In genomic region chr3:42906085-42906904, GRCh38 we compare ENCODE assay signal across 8 cellular contexts. TPM values are rescaled to one million over a fixed set of nuclear protein-coding genes. Genes with fewer than 3 reads are reported as not detected.
DNase-seq lines count a peak whose midpoint lies in the region; ATAC-seq and TF ChIP-seq lines count a peak whose summit lies in the region.

ZNF662 (plus strand) TSS chr3:42906142; CDS start chr3:42908115, 1,973 bp downstream.

- H3K36me3 Mint-ChIP-seq in effector memory CD8-positive, alpha-beta T cell (ENCODE audit: insufficient read depth) = no peaks in the 10 kb centered on the region
- peaks cover 13% of the 10 kb centered on the region for H3K36me3 Mint-ChIP-seq in endothelial cell (ENCODE audit: low read depth, unreplicated experiment)

- H3K9me3 ChIP-seq in muscle layer of duodenum (ENCODE audit: control insufficient read depth in 1 of 2, low read length in 2 of 2) = peaks cover 8 to 9% of the 10 kb centered on the region in 2 donors
- peaks cover 0 to 7% (median 0%) of the 10 kb centered on the region in 4 donors for H3K9me3 ChIP-seq in upper lobe of left lung

- H3K4me1 Mint-ChIP-seq in effector memory CD8-positive, alpha-beta T cell (ENCODE audit: low read depth in 2 of 2) = peaks cover 0 to 6% of the 10 kb centered on the region in 2 donors
- H3K4me1 Mint-ChIP-seq in endothelial cell (ENCODE audit: unreplicated experiment) = no peaks in the 10 kb centered on the region

- H3K4me3 Mint-ChIP-seq in effector memory CD8-positive, alpha-beta T cell = peak within 1 kb of the TSS; percentile 32 to 71
- H3K4me3 Mint-ChIP-seq in endothelial cell (ENCODE audit: unreplicated experiment) = no peak within 1 kb of the TSS

- peaks cover 17 to 29% of the 10 kb centered on the region in 2 donors for H3K36me3 ChIP-seq in muscle layer of duodenum (ENCODE audit: control insufficient read depth in 1 of 2, insufficient read depth in 2 of 2, low read length in 2 of 2)
- peaks cover 2 to 17% (median 14%) of the 10 kb centered on the region in 4 donors for H3K36me3 ChIP-seq in upper lobe of left lung

- peaks cover 42 to 58% of the 10 kb centered on the region in 2 donors for H3K27me3 Mint-ChIP-seq in effector memory CD8-positive, alpha-beta T cell
- H3K27me3 Mint-ChIP-seq in endothelial cell (ENCODE audit: unreplicated experiment) = peaks cover 15% of the 10 kb centered on the region

- peak within 1 kb of the TSS; percentile 46; the same call in 1 of the 2 replicates for H3K27ac ChIP-seq in VCaP
- no peak within 1 kb of the TSS for H3K27ac ChIP-seq in muscle layer of duodenum (ENCODE audit: low read length)
- H3K27ac ChIP-seq in upper lobe of left lung = peak within 1 kb of the TSS; percentile 24 to 81 (median 47)

- peaks cover 0 to 16% of the 10 kb centered on the region in 2 donors for H3K4me1 ChIP-seq in muscle layer of duodenum (ENCODE audit: control insufficient read depth in 1 of 2, insufficient read depth in 2 of 2, low read length in 2 of 2)
- peaks cover 0 to 20% (median 7%) of the 10 kb centered on the region in 4 donors for H3K4me1 ChIP-seq in upper lobe of left lung

- H3K9me3 Mint-ChIP-seq in effector memory CD8-positive, alpha-beta T cell = peaks cover 0 to 11% of the 10 kb centered on the region in 2 donors
- no peaks in the 10 kb centered on the region for H3K9me3 Mint-ChIP-seq in endothelial cell (ENCODE audit: unreplicated experiment)

- TF ChIP-seq CTCF in VCaP (conservative IDR thresholded peaks at IDR 0.05) = no peak
- TF ChIP-seq CTCF in upper lobe of left lung (IDR thresholded peaks at IDR 0.05) = peak in 1 of 6 experiments; percentile 3
- no peak for TF ChIP-seq CTCF in endothelial cell (IDR thresholded peaks at IDR 0.05; ENCODE audit: unreplicated experiment)

- DNase-seq in COLO668 (lab: John Stamatoyannopoulos, UW; ENCODE audit: unreplicated experiment) (peak; percentile 65), upper lobe of left lung (peak; percentile 35 to 90), endothelial cell (ENCODE audit: low spot score) (no peak)
- no peak for DNase-seq in effector memory CD8-positive, alpha-beta T cell

- H3K4me3 ChIP-seq in muscle layer of duodenum (ENCODE audit: low read depth in 1 of 2, low read length in 2 of 2) = peak within 1 kb of the TSS; percentile 66 to 77
- H3K4me3 ChIP-seq in upper lobe of left lung = peak within 1 kb of the TSS; percentile 51 to 74 (median 60)

- WGBS in upper lobe of left lung, 2 donors = 4 to 11% methylated on average over 9 to 38 of the region's 59 CpGs

- TF ChIP-seq POLR2A in upper lobe of left lung (IDR thresholded peaks at IDR 0.05) = peak in 2 of 4 donors; percentile 12 to 44

- ATAC-seq in effector memory CD8-positive, alpha-beta T cell (replicated peaks) = peak; percentile 26
- peak; percentile 85 to 93 for ATAC-seq in upper lobe of left lung (ENCODE audit: low FRiP score in 2 of 2)
- no peak for ATAC-seq in GM18867 (IDR thresholded peaks at IDR 0.05; ENCODE audit: unreplicated experiment)
- ATAC-seq in GM18907 (IDR thresholded peaks at IDR 0.05; ENCODE audit: unreplicated experiment) = no peak

- no peak within 1 kb of the TSS for H3K27ac Mint-ChIP-seq in effector memory CD8-positive, alpha-beta T cell
- H3K27ac Mint-ChIP-seq in endothelial cell (ENCODE audit: unreplicated experiment) = no peak within 1 kb of the TSS

- TF ChIP-seq EP300 in upper lobe of left lung (IDR thresholded peaks at IDR 0.05) = no peak

- H3K27me3 ChIP-seq in muscle layer of duodenum (ENCODE audit: low read depth, low read length) (no peaks in the 10 kb centered on the region), upper lobe of left lung (no peaks in the 10 kb centered on the region)

RNA-seq across cellular contexts. Expression of gene ZNF662, which starts in this region (rescaled TPM):
- 10 to 100 TPM in 1 of 6 donors, 1 to 10 TPM in 5; 4.1 to 10.5 (median 6.3) TPM for total RNA-seq in upper lobe of left lung
- total RNA-seq in endothelial cell (ENCODE audit: unreplicated experiment) = 1.4 TPM

Comparison
In these comparisons a context has a peak if more than half of its experiments do, and no peak if none do; other contexts are left out.
1. DNase-seq: peak in COLO668 (single experiment) and upper lobe of left lung (2 of 2); none in effector memory CD8-positive, alpha-beta T cell (0 of 3) and endothelial cell (single experiment).
2. ATAC-seq: peak in effector memory CD8-positive, alpha-beta T cell (single experiment) and upper lobe of left lung (2 of 2); none in GM18867 (single experiment) and GM18907 (single experiment).